5 cellular contexts compared by ENCODE assay signal in the genomic region with DNA sequence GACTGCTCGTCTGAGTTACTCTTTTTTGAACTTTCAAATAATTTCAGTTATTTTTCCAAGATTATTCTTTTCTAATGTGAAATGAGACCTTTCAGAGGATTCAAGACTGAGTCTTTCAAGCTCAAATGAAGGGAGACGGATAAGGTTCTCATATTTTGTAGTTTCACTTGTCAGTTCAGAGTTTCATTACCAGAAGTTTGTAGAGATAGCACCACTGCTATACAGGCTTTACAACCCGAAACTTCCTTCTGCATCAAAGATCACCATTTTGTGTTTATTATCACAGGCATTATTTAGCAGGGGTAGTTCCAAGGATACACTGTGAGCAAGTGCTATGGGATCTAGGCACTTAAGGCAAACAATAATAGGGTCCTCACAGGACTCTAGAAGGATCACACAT.
"Had no signal": no experiment of that assay in that cellular context is flagged by ENCODE, and none has a peak within 500 bp of the region (broad histone marks: within the 10 kb centered on the region; RNA-seq: fewer than 3 reads in every experiment).

No MANE protein-coding gene starts in this region.

- H2AFZ ChIP-seq: GM23338 had no signal

- H3K4me2 ChIP-seq: GM23338 had no signal

- DNase-seq: H9, HCEC 1CT, IMR-90 had no signal

- H3K4me3 ChIP-seq: GM23338, K562 had no signal
